In the genomic region with DNA sequence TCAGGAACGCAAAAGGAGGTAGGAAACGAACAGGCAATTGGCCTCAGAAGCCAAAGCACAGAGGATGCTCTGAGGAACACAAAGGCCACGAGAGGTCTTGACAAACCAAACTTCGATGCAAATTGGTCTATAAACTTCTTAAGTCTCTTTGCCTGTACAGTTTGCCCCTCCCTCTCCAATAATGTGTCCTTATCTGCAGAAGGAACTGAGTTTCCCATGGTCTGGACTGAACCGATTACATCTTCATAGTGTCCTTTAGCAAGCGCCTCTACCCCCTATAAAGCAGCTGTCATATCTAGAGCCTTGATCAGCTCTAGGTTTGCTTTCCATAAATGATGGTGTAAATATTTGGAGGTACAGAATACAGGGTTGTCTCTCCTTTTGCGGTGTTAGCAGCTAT, we compare ENCODE assay signal across 24 cellular contexts.
"Had no signal": no experiment of that assay in that cellular context is flagged by ENCODE, and none has a peak within 500 bp of the region (broad histone marks: within the 10 kb centered on the region; RNA-seq: fewer than 3 reads in every experiment).

No MANE protein-coding gene starts in this region.

- H3K4me1 Mint-ChIP-seq: activated CD4-positive, alpha-beta memory T cell treated with anti-CD3 and anti-CD28 coated beads, Interleukin-2, amount 10 ng/mL, durations not matched to agents 7 days and 5 days; activated CD4-positive, alpha-beta T cell treated with anti-CD3 and anti-CD28 coated beads for 36 hours; activated CD4-positive, alpha-beta T cell treated with anti-CD3 and anti-CD28 coated beads, Interleukin-2, amount 10 ng/mL, durations not matched to agents 24 days and 14 days; activated naive CD4-positive, alpha-beta T cell treated with anti-CD3 and anti-CD28 coated beads, Interleukin-2, amount 10 ng/mL, durations not matched to agents 7 days and 5 days; activated naive CD8-positive, alpha-beta T cell treated with anti-CD3 and anti-CD28 coated beads, Interleukin-2, amount 10 ng/mL, durations not matched to agents 7 days and 5 days; central memory CD8-positive, alpha-beta T cell had no signal

- DNase-seq: activated CD4-positive, alpha-beta memory T cell treated with anti-CD3 and anti-CD28 coated beads, Interleukin-2, amount 10 ng/mL, durations not matched to agents 7 days and 5 days; activated CD4-positive, alpha-beta T cell treated with anti-CD3 and anti-CD28 coated beads for 36 hours; activated CD4-positive, alpha-beta T cell treated with anti-CD3 and anti-CD28 coated beads, Interleukin-2, amount 10 ng/mL, durations not matched to agents 24 days and 14 days; activated CD4-positive, CD25-positive, alpha-beta regulatory T cell; activated CD4-positive, CD25-positive, alpha-beta regulatory T cell treated with anti-CD3 and anti-CD28 coated beads, Interleukin-2, amount 50 U/mL, for 72 hours; activated CD8-positive, alpha-beta memory T cell treated with anti-CD3 and anti-CD28 coated beads, Interleukin-2, amount 50 U/mL, for 48 hours; activated gamma-delta T cell; activated naive CD4-positive, alpha-beta T cell; activated naive CD4-positive, alpha-beta T cell treated with anti-CD3 and anti-CD28 coated beads, Interleukin-2, amount 10 ng/mL, durations not matched to agents 7 days and 5 days; activated naive CD8-positive, alpha-beta T cell treated with anti-CD3 and anti-CD28 coated beads, Interleukin-2, amount 10 ng/mL, durations not matched to agents 7 days and 5 days; activated T-cell treated with anti-CD3 and anti-CD28 coated beads for 4 hours; activated T-cell treated with anti-CD3 and anti-CD28 coated beads, Interleukin-2, amount 50 U/mL, for 24 hours; activated T-cell treated with anti-CD3 and anti-CD28 coated beads, Interleukin-2, amount 50 U/mL, for 72 hours; brain microvascular endothelial cell; cortex of kidney; dermis blood vessel endothelial cell; effector CD4-positive, alpha-beta T cell; effector memory CD8-positive, alpha-beta T cell; esophagus squamous epithelium; foreskin fibroblast; head of caudate nucleus; T-helper 2 cell had no signal

- H3K4me3 Mint-ChIP-seq: activated CD4-positive, alpha-beta memory T cell treated with anti-CD3 and anti-CD28 coated beads, Interleukin-2, amount 10 ng/mL, durations not matched to agents 7 days and 5 days; activated CD4-positive, alpha-beta T cell treated with anti-CD3 and anti-CD28 coated beads for 36 hours; activated CD4-positive, alpha-beta T cell treated with anti-CD3 and anti-CD28 coated beads, Interleukin-2, amount 10 ng/mL, durations not matched to agents 24 days and 14 days; activated naive CD4-positive, alpha-beta T cell treated with anti-CD3 and anti-CD28 coated beads, Interleukin-2, amount 10 ng/mL, durations not matched to agents 7 days and 5 days; activated naive CD8-positive, alpha-beta T cell treated with anti-CD3 and anti-CD28 coated beads, Interleukin-2, amount 10 ng/mL, durations not matched to agents 7 days and 5 days; activated T-cell treated with anti-CD3 and anti-CD28 coated beads, Interleukin-2, amount 50 U/mL, for 24 hours; activated T-cell treated with anti-CD3 and anti-CD28 coated beads, Interleukin-2, amount 50 U/mL, for 72 hours; central memory CD8-positive, alpha-beta T cell; effector memory CD8-positive, alpha-beta T cell had no signal

- H3K27ac Mint-ChIP-seq: activated CD4-positive, alpha-beta memory T cell treated with anti-CD3 and anti-CD28 coated beads, Interleukin-2, amount 10 ng/mL, durations not matched to agents 7 days and 5 days; activated CD4-positive, alpha-beta T cell treated with anti-CD3 and anti-CD28 coated beads for 36 hours; activated CD4-positive, alpha-beta T cell treated with anti-CD3 and anti-CD28 coated beads, Interleukin-2, amount 10 ng/mL, durations not matched to agents 24 days and 14 days; activated naive CD4-positive, alpha-beta T cell treated with anti-CD3 and anti-CD28 coated beads, Interleukin-2, amount 10 ng/mL, durations not matched to agents 7 days and 5 days; activated naive CD4-positive, alpha-beta T cell treated with anti-CD3 and anti-CD28 coated beads, Interleukin-2, amount 50 U/mL, for 72 hours; activated naive CD8-positive, alpha-beta T cell treated with anti-CD3 and anti-CD28 coated beads, Interleukin-2, amount 10 ng/mL, durations not matched to agents 7 days and 5 days; activated T-cell treated with anti-CD3 and anti-CD28 coated beads, Interleukin-2, amount 50 U/mL, for 24 hours; activated T-cell treated with anti-CD3 and anti-CD28 coated beads, Interleukin-2, amount 50 U/mL, for 72 hours; effector memory CD8-positive, alpha-beta T cell had no signal

- H3K9me3 Mint-ChIP-seq: activated CD4-positive, alpha-beta memory T cell treated with anti-CD3 and anti-CD28 coated beads, Interleukin-2, amount 10 ng/mL, durations not matched to agents 7 days and 5 days; activated CD4-positive, alpha-beta T cell treated with anti-CD3 and anti-CD28 coated beads, Interleukin-2, amount 10 ng/mL, durations not matched to agents 24 days and 14 days; activated naive CD4-positive, alpha-beta T cell treated with anti-CD3 and anti-CD28 coated beads, Interleukin-2, amount 10 ng/mL, durations not matched to agents 7 days and 5 days; activated naive CD4-positive, alpha-beta T cell treated with anti-CD3 and anti-CD28 coated beads, Interleukin-2, amount 50 U/mL, for 72 hours; activated naive CD8-positive, alpha-beta T cell treated with anti-CD3 and anti-CD28 coated beads, Interleukin-2, amount 10 ng/mL, durations not matched to agents 7 days and 5 days; activated T-cell treated with anti-CD3 and anti-CD28 coated beads, Interleukin-2, amount 50 U/mL, for 24 hours; activated T-cell treated with anti-CD3 and anti-CD28 coated beads, Interleukin-2, amount 50 U/mL, for 72 hours; central memory CD8-positive, alpha-beta T cell; effector memory CD8-positive, alpha-beta T cell had no signal

- H3K4me1 ChIP-seq: esophagus squamous epithelium had no signal

- H3K36me3 Mint-ChIP-seq: activated naive CD4-positive, alpha-beta T cell treated with anti-CD3 and anti-CD28 coated beads, Interleukin-2, amount 10 ng/mL, durations not matched to agents 7 days and 5 days had no signal

- H3K27me3 ChIP-seq: brain microvascular endothelial cell, esophagus squamous epithelium had no signal

- H3K36me3 ChIP-seq: brain microvascular endothelial cell had no signal

- ATAC-seq: activated CD4-positive, alpha-beta T cell treated with anti-CD3 and anti-CD28 coated beads for 36 hours; activated naive CD4-positive, alpha-beta T cell treated with anti-CD3 and anti-CD28 coated beads, Interleukin-2, amount 50 U/mL, for 72 hours; activated T-cell treated with anti-CD3 and anti-CD28 coated beads, Interleukin-2, amount 50 U/mL, for 72 hours; effector memory CD8-positive, alpha-beta T cell had no signal

- H3K4me3 ChIP-seq: esophagus squamous epithelium had no signal

- H3K27ac ChIP-seq: brain microvascular endothelial cell, esophagus squamous epithelium had no signal

- H3K27me3 Mint-ChIP-seq: activated CD4-positive, alpha-beta memory T cell treated with anti-CD3 and anti-CD28 coated beads, Interleukin-2, amount 10 ng/mL, durations not matched to agents 7 days and 5 days; activated CD4-positive, alpha-beta T cell treated with anti-CD3 and anti-CD28 coated beads for 36 hours; activated CD4-positive, alpha-beta T cell treated with anti-CD3 and anti-CD28 coated beads, Interleukin-2, amount 10 ng/mL, durations not matched to agents 24 days and 14 days; activated naive CD4-positive, alpha-beta T cell treated with anti-CD3 and anti-CD28 coated beads, Interleukin-2, amount 10 ng/mL, durations not matched to agents 7 days and 5 days; activated naive CD8-positive, alpha-beta T cell treated with anti-CD3 and anti-CD28 coated beads, Interleukin-2, amount 10 ng/mL, durations not matched to agents 7 days and 5 days; activated T-cell treated with anti-CD3 and anti-CD28 coated beads, Interleukin-2, amount 50 U/mL, for 24 hours; central memory CD8-positive, alpha-beta T cell; effector memory CD8-positive, alpha-beta T cell had no signal

- H3K9me3 ChIP-seq: esophagus squamous epithelium had no signal
